ENCODE assay signal across 12 cellular contexts in genomic region chr3:155334897-155335883, GRCh38. TPM values are rescaled to one million over a fixed set of nuclear protein-coding genes. Genes with fewer than 3 reads are reported as not detected.
A peak's percentile ranks its signal among the peaks of the same experiment; 100 is the strongest.
DNase-seq lines count a peak whose midpoint lies in the region; ATAC-seq and TF ChIP-seq lines count a peak whose summit lies in the region.
"Had no signal": no experiment of that assay in that cellular context is flagged by ENCODE, and none has a peak within 500 bp of the region (broad histone marks: within the 10 kb centered on the region; RNA-seq: fewer than 3 reads in every experiment).

No MANE protein-coding gene starts in this region.

- TF ChIP-seq CTCF in foreskin keratinocyte (conservative IDR thresholded peaks at IDR 0.05): no peak
- no peak for TF ChIP-seq CTCF in WTC11 (IDR thresholded peaks at IDR 0.05)

- no peak overlapping the region for H3K27ac Mint-ChIP-seq in WTC11
- H3K27ac Mint-ChIP-seq: T-helper 1 cell treated with Interleukin-12 subunit alpha and Interleukin-12 subunit beta and Interleukin-4 antibody, amounts not matched to agents 30 μg/mL and 1 μg/mL, for 36 hours had no signal

- no peaks in the 10 kb centered on the region for H3K36me3 Mint-ChIP-seq in WTC11

- POLR2A ChIA-PET in WTC11 (lab: Charles Lee): no interaction called here

- peaks cover 11% of the 10 kb centered on the region for H3K4me1 Mint-ChIP-seq in WTC11

- H3K27me3 Mint-ChIP-seq in WTC11 (ENCODE audit: low read depth): no peaks in the 10 kb centered on the region

- DNase-seq in NOMO-1 (lab: John Stamatoyannopoulos, UW; ENCODE audit: unreplicated experiment in 2 of 2): peak; percentile 18 to 65
- no peak for DNase-seq in NOMO-1 treated with dmso at 0.1 percent for 144 hours (lab: John Stamatoyannopoulos, UW; ENCODE audit: unreplicated experiment)
- peak; percentile 90 for DNase-seq in KG1 (lab: John Stamatoyannopoulos, UW)
- peak; percentile 28 for DNase-seq in iris pigment epithelial cell (ENCODE audit: low read depth)
- DNase-seq in foreskin keratinocyte: no peak
- DNase-seq in NCI-H1417 (lab: John Stamatoyannopoulos, UW): no peak
- DNase-seq in WTC11 (ENCODE audit: low spot score): no peak

- H3K27me3 ChIP-seq in foreskin keratinocyte: peaks cover 13% of the 10 kb centered on the region

- H3K4me1 ChIP-seq in foreskin keratinocyte: no peaks in the 10 kb centered on the region
- H3K4me1 ChIP-seq: A549 had no signal

- no peak overlapping the region for H3K27ac ChIP-seq in foreskin keratinocyte
- H3K27ac ChIP-seq: A549, coronary artery had no signal

- CTCF ChIA-PET in WTC11 (lab: Charles Lee): interaction anchor here (1.4 to 2.2 kb wide), 3 partner anchors 9 to 367 kb away, joined by 4 to 8 read pairs (median 4); no protein-coding TSS in a partner anchor

- ATAC-seq in HG02571 (IDR thresholded peaks at IDR 0.05; ENCODE audit: unreplicated experiment) (peak; percentile 55), foreskin keratinocyte (no peak), WTC11 (no peak)
- ATAC-seq: A549 had no signal

- no peak overlapping the region for H3K4me3 Mint-ChIP-seq in WTC11
- H3K4me3 Mint-ChIP-seq: T-helper 1 cell treated with Interleukin-12 subunit alpha and Interleukin-12 subunit beta and Interleukin-4 antibody, amounts not matched to agents 30 μg/mL and 1 μg/mL, for 36 hours had no signal

- H3K9me3 Mint-ChIP-seq in WTC11: 0 out of 2 replicates have a peak, but pooled peaks cover 3% of the 10 kb centered on the region
- H3K9me3 Mint-ChIP-seq: T-helper 1 cell treated with Interleukin-12 subunit alpha and Interleukin-12 subunit beta and Interleukin-4 antibody, amounts not matched to agents 30 μg/mL and 1 μg/mL, for 36 hours had no signal

TF ChIP-seq in WTC11, 78 proteins besides CTCF, POLR2A, EP300 and RAD21:
- TF ChIP-seq NR2C2 (CRISPR knock-in tag; IDR thresholded peaks at IDR 0.05) (no peak), CREM (CRISPR knock-in tag; IDR thresholded peaks at IDR 0.05) (no peak), ATF1 (CRISPR knock-in tag; IDR thresholded peaks at IDR 0.05) (no peak), JUN (CRISPR knock-in tag; IDR thresholded peaks at IDR 0.05) (no peak), SOX15 (CRISPR knock-in tag; IDR thresholded peaks at IDR 0.05) (no peak), E2F1 (CRISPR knock-in tag; IDR thresholded peaks at IDR 0.05) (no peak), HMGXB4 (CRISPR knock-in tag; IDR thresholded peaks at IDR 0.05) (no peak)
- TF ChIP-seq, protein P1, sequence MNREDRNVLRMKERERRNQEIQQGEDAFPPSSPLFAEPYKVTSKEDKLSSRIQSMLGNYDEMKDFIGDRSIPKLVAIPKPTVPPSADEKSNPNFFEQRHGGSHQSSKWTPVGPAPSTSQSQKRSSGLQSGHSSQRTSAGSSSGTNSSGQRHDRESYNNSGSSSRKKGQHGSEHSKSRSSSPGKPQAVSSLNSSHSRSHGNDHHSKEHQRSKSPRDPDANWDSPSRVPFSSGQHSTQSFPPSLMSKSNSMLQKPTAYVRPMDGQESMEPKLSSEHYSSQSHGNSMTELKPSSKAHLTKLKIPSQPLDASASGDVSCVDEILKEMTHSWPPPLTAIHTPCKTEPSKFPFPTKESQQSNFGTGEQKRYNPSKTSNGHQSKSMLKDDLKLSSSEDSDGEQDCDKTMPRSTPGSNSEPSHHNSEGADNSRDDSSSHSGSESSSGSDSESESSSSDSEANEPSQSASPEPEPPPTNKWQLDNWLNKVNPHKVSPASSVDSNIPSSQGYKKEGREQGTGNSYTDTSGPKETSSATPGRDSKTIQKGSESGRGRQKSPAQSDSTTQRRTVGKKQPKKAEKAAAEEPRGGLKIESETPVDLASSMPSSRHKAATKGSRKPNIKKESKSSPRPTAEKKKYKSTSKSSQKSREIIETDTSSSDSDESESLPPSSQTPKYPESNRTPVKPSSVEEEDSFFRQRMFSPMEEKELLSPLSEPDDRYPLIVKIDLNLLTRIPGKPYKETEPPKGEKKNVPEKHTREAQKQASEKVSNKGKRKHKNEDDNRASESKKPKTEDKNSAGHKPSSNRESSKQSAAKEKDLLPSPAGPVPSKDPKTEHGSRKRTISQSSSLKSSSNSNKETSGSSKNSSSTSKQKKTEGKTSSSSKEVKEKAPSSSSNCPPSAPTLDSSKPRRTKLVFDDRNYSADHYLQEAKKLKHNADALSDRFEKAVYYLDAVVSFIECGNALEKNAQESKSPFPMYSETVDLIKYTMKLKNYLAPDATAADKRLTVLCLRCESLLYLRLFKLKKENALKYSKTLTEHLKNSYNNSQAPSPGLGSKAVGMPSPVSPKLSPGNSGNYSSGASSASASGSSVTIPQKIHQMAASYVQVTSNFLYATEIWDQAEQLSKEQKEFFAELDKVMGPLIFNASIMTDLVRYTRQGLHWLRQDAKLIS (CRISPR knock-in tag; IDR thresholded peaks at IDR 0.05; ENCODE audit: borderline replicate concordance): no peak

RNA-seq across cellular contexts. Expression of gene STRIT1, which starts 41.7 kb away (rescaled TPM):
- total RNA-seq in foreskin keratinocyte (not detected in 2 replicates), WTC11 (2021) (0.33 TPM in 1 of 3 replicates, not detected in the others)
- not detected in 2 replicates for polyA plus RNA-seq in foreskin keratinocyte
- total RNA-seq: lung had no signal
- polyA plus RNA-seq: A549, lung had no signal

Comparison
In these comparisons a context has a peak if more than half of its experiments do, and no peak if none do; other contexts are left out.
1. DNase-seq: peak in NOMO-1 (2 of 2), KG1 (single experiment) and iris pigment epithelial cell (single experiment); none in NOMO-1 treated with dmso at 0.1 percent for 144 hours (single experiment), foreskin keratinocyte (0 of 2), NCI-H1417 (0 of 3) and WTC11 (single experiment).